Comparison of ENCODE assay signal across 1 cellular context in the genomic region with DNA sequence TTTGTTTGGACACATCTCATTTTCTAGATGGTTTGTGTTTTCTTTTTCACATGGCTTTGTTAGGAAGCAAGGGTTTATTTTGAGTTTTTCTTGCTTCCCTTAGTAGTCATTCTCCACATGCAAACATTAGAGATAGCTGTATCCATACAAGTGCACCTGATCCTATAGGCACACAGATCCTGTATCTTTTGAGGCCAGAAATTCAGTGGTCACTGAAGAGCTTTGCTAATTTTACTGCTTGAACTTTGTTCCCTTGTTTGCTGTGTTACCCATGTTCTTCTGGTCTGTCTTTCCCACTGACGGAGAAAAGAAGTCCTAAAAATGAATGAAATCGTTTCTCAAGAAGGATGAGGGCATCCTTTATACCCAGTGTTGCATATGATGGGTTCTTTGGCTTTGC.
TF ChIP-seq lines count a peak whose summit lies in the region.

No MANE protein-coding gene starts in this region.

TF ChIP-seq in HepG2, 621 proteins besides CTCF, POLR2A, EP300 and RAD21:
- no peak for TF ChIP-seq CBX5 (CRISPR knock-in tag; IDR thresholded peaks at IDR 0.05; ENCODE audit: borderline replicate concordance)
- 0 out of 2 replicates have a peak, but pooled peaks have one; percentile 33 for TF ChIP-seq TBX2 (CRISPR knock-in tag; IDR thresholded peaks at IDR 0.05; ENCODE audit: borderline replicate concordance)
- TF ChIP-seq GATAD2A (CRISPR knock-in tag; IDR thresholded peaks at IDR 0.05) = peak; percentile 8; the same call in 1 of the 2 replicates
- TF ChIP-seq, protein P1, sequence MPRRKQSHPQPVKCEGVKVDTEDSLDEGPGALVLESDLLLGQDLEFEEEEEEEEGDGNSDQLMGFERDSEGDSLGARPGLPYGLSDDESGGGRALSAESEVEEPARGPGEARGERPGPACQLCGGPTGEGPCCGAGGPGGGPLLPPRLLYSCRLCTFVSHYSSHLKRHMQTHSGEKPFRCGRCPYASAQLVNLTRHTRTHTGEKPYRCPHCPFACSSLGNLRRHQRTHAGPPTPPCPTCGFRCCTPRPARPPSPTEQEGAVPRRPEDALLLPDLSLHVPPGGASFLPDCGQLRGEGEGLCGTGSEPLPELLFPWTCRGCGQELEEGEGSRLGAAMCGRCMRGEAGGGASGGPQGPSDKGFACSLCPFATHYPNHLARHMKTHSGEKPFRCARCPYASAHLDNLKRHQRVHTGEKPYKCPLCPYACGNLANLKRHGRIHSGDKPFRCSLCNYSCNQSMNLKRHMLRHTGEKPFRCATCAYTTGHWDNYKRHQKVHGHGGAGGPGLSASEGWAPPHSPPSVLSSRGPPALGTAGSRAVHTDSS (CRISPR knock-in tag; conservative IDR thresholded peaks at IDR 0.05) = no peak
- TF ChIP-seq, protein P2, sequence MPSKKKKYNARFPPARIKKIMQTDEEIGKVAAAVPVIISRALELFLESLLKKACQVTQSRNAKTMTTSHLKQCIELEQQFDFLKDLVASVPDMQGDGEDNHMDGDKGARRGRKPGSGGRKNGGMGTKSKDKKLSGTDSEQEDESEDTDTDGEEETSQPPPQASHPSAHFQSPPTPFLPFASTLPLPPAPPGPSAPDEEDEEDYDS (CRISPR knock-in tag; IDR thresholded peaks at IDR 0.05) = 0 out of 2 replicates have a peak, but pooled peaks have one; percentile 9
- TF ChIP-seq, protein P3, sequence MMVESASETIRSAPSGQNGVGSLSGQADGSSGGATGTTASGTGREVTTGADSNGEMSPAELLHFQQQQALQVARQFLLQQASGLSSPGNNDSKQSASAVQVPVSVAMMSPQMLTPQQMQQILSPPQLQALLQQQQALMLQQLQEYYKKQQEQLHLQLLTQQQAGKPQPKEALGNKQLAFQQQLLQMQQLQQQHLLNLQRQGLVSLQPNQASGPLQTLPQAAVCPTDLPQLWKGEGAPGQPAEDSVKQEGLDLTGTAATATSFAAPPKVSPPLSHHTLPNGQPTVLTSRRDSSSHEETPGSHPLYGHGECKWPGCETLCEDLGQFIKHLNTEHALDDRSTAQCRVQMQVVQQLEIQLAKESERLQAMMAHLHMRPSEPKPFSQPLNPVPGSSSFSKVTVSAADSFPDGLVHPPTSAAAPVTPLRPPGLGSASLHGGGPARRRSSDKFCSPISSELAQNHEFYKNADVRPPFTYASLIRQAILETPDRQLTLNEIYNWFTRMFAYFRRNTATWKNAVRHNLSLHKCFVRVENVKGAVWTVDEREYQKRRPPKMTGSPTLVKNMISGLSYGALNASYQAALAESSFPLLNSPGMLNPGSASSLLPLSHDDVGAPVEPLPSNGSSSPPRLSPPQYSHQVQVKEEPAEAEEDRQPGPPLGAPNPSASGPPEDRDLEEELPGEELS (CRISPR knock-in tag; IDR thresholded peaks at IDR 0.05) = peak; percentile 44; the same call in 1 of the 2 replicates
- TF ChIP-seq, protein P4, sequence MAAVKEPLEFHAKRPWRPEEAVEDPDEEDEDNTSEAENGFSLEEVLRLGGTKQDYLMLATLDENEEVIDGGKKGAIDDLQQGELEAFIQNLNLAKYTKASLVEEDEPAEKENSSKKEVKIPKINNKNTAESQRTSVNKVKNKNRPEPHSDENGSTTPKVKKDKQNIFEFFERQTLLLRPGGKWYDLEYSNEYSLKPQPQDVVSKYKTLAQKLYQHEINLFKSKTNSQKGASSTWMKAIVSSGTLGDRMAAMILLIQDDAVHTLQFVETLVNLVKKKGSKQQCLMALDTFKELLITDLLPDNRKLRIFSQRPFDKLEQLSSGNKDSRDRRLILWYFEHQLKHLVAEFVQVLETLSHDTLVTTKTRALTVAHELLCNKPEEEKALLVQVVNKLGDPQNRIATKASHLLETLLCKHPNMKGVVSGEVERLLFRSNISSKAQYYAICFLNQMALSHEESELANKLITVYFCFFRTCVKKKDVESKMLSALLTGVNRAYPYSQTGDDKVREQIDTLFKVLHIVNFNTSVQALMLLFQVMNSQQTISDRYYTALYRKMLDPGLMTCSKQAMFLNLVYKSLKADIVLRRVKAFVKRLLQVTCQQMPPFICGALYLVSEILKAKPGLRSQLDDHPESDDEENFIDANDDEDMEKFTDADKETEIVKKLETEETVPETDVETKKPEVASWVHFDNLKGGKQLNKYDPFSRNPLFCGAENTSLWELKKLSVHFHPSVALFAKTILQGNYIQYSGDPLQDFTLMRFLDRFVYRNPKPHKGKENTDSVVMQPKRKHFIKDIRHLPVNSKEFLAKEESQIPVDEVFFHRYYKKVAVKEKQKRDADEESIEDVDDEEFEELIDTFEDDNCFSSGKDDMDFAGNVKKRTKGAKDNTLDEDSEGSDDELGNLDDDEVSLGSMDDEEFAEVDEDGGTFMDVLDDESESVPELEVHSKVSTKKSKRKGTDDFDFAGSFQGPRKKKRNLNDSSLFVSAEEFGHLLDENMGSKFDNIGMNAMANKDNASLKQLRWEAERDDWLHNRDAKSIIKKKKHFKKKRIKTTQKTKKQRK (IDR thresholded peaks at IDR 0.05; ENCODE audit: low read length) = no peak
- no peak for TF ChIP-seq XBP1 (CRISPR knock-in tag; IDR thresholded peaks at IDR 0.05)
- TF ChIP-seq, protein P5, sequence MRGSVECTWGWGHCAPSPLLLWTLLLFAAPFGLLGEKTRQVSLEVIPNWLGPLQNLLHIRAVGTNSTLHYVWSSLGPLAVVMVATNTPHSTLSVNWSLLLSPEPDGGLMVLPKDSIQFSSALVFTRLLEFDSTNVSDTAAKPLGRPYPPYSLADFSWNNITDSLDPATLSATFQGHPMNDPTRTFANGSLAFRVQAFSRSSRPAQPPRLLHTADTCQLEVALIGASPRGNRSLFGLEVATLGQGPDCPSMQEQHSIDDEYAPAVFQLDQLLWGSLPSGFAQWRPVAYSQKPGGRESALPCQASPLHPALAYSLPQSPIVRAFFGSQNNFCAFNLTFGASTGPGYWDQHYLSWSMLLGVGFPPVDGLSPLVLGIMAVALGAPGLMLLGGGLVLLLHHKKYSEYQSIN (CRISPR knock-in tag; IDR thresholded peaks at IDR 0.05; ENCODE audit: borderline replicate concordance) = no peak
- no peak for TF ChIP-seq ELF3 (CRISPR knock-in tag; IDR thresholded peaks at IDR 0.05)
- peak; percentile 17; the same call in 1 of the 2 replicates for TF ChIP-seq POGZ (CRISPR knock-in tag; IDR thresholded peaks at IDR 0.05)
- TF ChIP-seq, protein P6, sequence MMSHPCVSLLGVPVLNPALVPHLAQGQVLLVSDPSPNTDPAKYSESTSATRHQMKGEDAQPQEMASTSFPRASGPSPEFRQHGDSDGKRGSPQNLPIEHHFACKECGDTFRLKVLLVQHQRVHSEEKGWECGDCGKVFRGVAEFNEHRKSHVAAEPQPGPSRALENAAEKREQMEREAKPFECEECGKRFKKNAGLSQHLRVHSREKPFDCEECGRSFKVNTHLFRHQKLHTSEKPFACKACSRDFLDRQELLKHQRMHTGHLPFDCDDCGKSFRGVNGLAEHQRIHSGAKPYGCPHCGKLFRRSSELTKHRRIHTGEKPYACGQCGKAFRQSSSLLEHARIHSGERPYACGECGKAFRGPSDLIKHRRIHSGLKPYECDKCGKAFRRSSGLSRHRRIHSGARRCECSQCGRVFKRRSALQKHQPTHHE (CRISPR knock-in tag; IDR thresholded peaks at IDR 0.05; ENCODE audit: borderline replicate concordance) = no peak
- no peak for TF ChIP-seq ADNP (CRISPR knock-in tag; IDR thresholded peaks at IDR 0.05)
- no peak for TF ChIP-seq IRF2 (CRISPR knock-in tag; IDR thresholded peaks at IDR 0.05)
- TF ChIP-seq, protein P7, sequence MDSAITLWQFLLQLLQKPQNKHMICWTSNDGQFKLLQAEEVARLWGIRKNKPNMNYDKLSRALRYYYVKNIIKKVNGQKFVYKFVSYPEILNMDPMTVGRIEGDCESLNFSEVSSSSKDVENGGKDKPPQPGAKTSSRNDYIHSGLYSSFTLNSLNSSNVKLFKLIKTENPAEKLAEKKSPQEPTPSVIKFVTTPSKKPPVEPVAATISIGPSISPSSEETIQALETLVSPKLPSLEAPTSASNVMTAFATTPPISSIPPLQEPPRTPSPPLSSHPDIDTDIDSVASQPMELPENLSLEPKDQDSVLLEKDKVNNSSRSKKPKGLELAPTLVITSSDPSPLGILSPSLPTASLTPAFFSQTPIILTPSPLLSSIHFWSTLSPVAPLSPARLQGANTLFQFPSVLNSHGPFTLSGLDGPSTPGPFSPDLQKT (CRISPR knock-in tag; IDR thresholded peaks at IDR 0.05; ENCODE audit: borderline replicate concordance) = no peak
- TF ChIP-seq, protein P8, sequence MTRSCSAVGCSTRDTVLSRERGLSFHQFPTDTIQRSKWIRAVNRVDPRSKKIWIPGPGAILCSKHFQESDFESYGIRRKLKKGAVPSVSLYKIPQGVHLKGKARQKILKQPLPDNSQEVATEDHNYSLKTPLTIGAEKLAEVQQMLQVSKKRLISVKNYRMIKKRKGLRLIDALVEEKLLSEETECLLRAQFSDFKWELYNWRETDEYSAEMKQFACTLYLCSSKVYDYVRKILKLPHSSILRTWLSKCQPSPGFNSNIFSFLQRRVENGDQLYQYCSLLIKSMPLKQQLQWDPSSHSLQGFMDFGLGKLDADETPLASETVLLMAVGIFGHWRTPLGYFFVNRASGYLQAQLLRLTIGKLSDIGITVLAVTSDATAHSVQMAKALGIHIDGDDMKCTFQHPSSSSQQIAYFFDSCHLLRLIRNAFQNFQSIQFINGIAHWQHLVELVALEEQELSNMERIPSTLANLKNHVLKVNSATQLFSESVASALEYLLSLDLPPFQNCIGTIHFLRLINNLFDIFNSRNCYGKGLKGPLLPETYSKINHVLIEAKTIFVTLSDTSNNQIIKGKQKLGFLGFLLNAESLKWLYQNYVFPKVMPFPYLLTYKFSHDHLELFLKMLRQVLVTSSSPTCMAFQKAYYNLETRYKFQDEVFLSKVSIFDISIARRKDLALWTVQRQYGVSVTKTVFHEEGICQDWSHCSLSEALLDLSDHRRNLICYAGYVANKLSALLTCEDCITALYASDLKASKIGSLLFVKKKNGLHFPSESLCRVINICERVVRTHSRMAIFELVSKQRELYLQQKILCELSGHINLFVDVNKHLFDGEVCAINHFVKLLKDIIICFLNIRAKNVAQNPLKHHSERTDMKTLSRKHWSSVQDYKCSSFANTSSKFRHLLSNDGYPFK (CRISPR knock-in tag; IDR thresholded peaks at IDR 0.05; ENCODE audit: borderline replicate concordance) = no peak
- 0 out of 2 replicates have a peak, but pooled peaks have one; percentile 45 for TF ChIP-seq ELF4 (CRISPR knock-in tag; IDR thresholded peaks at IDR 0.05; ENCODE audit: borderline replicate concordance)
- TF ChIP-seq, protein P9, sequence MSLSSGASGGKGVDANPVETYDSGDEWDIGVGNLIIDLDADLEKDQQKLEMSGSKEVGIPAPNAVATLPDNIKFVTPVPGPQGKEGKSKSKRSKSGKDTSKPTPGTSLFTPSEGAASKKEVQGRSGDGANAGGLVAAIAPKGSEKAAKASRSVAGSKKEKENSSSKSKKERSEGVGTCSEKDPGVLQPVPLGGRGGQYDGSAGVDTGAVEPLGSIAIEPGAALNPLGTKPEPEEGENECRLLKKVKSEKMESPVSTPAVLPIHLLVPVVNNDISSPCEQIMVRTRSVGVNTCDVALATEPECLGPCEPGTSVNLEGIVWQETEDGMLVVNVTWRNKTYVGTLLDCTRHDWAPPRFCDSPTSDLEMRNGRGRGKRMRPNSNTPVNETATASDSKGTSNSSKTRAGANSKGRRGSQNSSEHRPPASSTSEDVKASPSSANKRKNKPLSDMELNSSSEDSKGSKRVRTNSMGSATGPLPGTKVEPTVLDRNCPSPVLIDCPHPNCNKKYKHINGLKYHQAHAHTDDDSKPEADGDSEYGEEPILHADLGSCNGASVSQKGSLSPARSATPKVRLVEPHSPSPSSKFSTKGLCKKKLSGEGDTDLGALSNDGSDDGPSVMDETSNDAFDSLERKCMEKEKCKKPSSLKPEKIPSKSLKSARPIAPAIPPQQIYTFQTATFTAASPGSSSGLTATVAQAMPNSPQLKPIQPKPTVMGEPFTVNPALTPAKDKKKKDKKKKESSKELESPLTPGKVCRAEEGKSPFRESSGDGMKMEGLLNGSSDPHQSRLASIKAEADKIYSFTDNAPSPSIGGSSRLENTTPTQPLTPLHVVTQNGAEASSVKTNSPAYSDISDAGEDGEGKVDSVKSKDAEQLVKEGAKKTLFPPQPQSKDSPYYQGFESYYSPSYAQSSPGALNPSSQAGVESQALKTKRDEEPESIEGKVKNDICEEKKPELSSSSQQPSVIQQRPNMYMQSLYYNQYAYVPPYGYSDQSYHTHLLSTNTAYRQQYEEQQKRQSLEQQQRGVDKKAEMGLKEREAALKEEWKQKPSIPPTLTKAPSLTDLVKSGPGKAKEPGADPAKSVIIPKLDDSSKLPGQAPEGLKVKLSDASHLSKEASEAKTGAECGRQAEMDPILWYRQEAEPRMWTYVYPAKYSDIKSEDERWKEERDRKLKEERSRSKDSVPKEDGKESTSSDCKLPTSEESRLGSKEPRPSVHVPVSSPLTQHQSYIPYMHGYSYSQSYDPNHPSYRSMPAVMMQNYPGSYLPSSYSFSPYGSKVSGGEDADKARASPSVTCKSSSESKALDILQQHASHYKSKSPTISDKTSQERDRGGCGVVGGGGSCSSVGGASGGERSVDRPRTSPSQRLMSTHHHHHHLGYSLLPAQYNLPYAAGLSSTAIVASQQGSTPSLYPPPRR (CRISPR knock-in tag; IDR thresholded peaks at IDR 0.05; ENCODE audit: borderline replicate concordance) = 0 out of 2 replicates have a peak, but pooled peaks have one; percentile 1
- peak; percentile 64; the same call in 1 of the 2 replicates for TF ChIP-seq HNF4A (CRISPR knock-in tag; IDR thresholded peaks at IDR 0.05)
